Comparison of ENCODE assay signal across 2 cellular contexts in the genomic region with DNA sequence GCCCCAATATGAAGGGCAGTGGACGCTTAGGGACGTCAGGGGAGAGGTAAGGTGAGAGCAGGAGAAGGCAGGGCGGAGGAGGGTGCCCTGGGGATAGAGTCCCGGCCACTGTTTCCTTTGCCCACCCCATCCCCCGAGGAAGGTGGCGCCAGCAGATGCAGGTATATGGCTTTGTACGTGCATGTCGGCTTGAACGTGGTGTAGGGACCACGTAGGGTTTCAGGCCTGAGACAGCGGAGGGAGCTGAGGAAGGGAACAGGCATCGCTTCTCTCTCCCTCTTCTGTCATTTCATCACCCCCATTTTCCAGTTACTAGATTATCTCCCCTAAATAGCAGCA.
TF ChIP-seq lines count a peak whose summit lies in the region.

No MANE protein-coding gene starts in this region.

TF ChIP-seq in SK-N-SH, 30 proteins besides CTCF, POLR2A, EP300 and RAD21 (continued from another document):
- TF ChIP-seq, protein P1, sequence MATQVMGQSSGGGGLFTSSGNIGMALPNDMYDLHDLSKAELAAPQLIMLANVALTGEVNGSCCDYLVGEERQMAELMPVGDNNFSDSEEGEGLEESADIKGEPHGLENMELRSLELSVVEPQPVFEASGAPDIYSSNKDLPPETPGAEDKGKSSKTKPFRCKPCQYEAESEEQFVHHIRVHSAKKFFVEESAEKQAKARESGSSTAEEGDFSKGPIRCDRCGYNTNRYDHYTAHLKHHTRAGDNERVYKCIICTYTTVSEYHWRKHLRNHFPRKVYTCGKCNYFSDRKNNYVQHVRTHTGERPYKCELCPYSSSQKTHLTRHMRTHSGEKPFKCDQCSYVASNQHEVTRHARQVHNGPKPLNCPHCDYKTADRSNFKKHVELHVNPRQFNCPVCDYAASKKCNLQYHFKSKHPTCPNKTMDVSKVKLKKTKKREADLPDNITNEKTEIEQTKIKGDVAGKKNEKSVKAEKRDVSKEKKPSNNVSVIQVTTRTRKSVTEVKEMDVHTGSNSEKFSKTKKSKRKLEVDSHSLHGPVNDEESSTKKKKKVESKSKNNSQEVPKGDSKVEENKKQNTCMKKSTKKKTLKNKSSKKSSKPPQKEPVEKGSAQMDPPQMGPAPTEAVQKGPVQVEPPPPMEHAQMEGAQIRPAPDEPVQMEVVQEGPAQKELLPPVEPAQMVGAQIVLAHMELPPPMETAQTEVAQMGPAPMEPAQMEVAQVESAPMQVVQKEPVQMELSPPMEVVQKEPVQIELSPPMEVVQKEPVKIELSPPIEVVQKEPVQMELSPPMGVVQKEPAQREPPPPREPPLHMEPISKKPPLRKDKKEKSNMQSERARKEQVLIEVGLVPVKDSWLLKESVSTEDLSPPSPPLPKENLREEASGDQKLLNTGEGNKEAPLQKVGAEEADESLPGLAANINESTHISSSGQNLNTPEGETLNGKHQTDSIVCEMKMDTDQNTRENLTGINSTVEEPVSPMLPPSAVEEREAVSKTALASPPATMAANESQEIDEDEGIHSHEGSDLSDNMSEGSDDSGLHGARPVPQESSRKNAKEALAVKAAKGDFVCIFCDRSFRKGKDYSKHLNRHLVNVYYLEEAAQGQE (IDR thresholded peaks at IDR 0.05; ENCODE audit: low read depth, low read length) = no peak

TF ChIP-seq in SK-N-SH treated with all-trans-retinoic acid at 6 μM for 48 hours, 23 proteins besides CTCF, POLR2A, EP300 and RAD21 (continued from another document):
- TF ChIP-seq, protein P2, sequence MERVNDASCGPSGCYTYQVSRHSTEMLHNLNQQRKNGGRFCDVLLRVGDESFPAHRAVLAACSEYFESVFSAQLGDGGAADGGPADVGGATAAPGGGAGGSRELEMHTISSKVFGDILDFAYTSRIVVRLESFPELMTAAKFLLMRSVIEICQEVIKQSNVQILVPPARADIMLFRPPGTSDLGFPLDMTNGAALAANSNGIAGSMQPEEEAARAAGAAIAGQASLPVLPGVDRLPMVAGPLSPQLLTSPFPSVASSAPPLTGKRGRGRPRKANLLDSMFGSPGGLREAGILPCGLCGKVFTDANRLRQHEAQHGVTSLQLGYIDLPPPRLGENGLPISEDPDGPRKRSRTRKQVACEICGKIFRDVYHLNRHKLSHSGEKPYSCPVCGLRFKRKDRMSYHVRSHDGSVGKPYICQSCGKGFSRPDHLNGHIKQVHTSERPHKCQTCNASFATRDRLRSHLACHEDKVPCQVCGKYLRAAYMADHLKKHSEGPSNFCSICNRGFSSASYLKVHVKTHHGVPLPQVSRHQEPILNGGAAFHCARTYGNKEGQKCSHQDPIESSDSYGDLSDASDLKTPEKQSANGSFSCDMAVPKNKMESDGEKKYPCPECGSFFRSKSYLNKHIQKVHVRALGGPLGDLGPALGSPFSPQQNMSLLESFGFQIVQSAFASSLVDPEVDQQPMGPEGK (CRISPR knock-in tag; IDR thresholded peaks at IDR 0.05; ENCODE audit: borderline replicate concordance) = no peak
- TF ChIP-seq BACH2 (CRISPR knock-in tag; IDR thresholded peaks at IDR 0.05; ENCODE audit: borderline replicate concordance) (no peak), ZNF8 (CRISPR knock-in tag; IDR thresholded peaks at IDR 0.05) (no peak), ZFP3 (CRISPR knock-in tag; IDR thresholded peaks at IDR 0.05) (no peak), TOX (CRISPR knock-in tag; IDR thresholded peaks at IDR 0.05; ENCODE audit: borderline replicate concordance) (no peak)
